20 cellular contexts compared by ENCODE assay signal in genomic region chr3:117252208-117252607, GRCh38.
DNase-seq lines count a peak whose midpoint lies in the region; ATAC-seq and TF ChIP-seq lines count a peak whose summit lies in the region.
"Had no signal": no experiment of that assay in that cellular context is flagged by ENCODE, and none has a peak within 500 bp of the region (broad histone marks: within the 10 kb centered on the region; RNA-seq: fewer than 3 reads in every experiment).

No MANE protein-coding gene starts in this region.

- H3K18ac ChIP-seq in trophoblast cell (ENCODE audit: low read length) = no peak overlapping the region

- TF ChIP-seq CTCF in epithelial cell of esophagus (IDR thresholded peaks at IDR 0.05; ENCODE audit: insufficient read depth, low read depth, low read length, missing control alignments) = no peak
- TF ChIP-seq CTCF in osteoblast (IDR thresholded peaks at IDR 0.05; ENCODE audit: extremely low read depth, low read depth, low read length) = no peak
- no peak for TF ChIP-seq CTCF in HFFc6 (IDR thresholded peaks at IDR 0.05)

- H3K9me3 Mint-ChIP-seq in HFFc6 = peaks cover 17% of the 10 kb centered on the region
- H3K9me3 Mint-ChIP-seq: endodermal cell had no signal

- H3K27me3 ChIP-seq in MG63 = no peaks in the 10 kb centered on the region
- H3K27me3 ChIP-seq in osteoblast (ENCODE audit: insufficient read depth, low read length) = no peaks in the 10 kb centered on the region
- H3K27me3 ChIP-seq in trophoblast cell (ENCODE audit: insufficient read depth, low read length) = no peaks in the 10 kb centered on the region
- H3K27me3 ChIP-seq in aorta (ENCODE audit: control insufficient read depth in 1 of 2, insufficient read depth in 2 of 2, low read length in 1 of 2) = no peaks in the 10 kb centered on the region
- H3K27me3 ChIP-seq: heart left ventricle had no signal

- H3K36me3 ChIP-seq in MG63 (no peaks in the 10 kb centered on the region), osteoblast (ENCODE audit: insufficient read depth, low read length) (no peaks in the 10 kb centered on the region), trophoblast cell (ENCODE audit: control insufficient read depth in 1 of 2, insufficient read depth in 2 of 2, low read length in 2 of 2) (no peaks in the 10 kb centered on the region), aorta (ENCODE audit: control insufficient read depth in 1 of 2, insufficient read depth in 2 of 2, low read length in 1 of 2) (no peaks in the 10 kb centered on the region)
- H3K36me3 ChIP-seq: heart left ventricle had no signal

- no peak overlapping the region for H2AK5ac ChIP-seq in trophoblast cell (ENCODE audit: low read length)

- no peak overlapping the region for H3K27ac Mint-ChIP-seq in HFFc6
- H3K27ac Mint-ChIP-seq: B cell, endodermal cell had no signal

- H2BK12ac ChIP-seq in trophoblast cell (ENCODE audit: low read length) = no peak overlapping the region

- no peak overlapping the region for H2AFZ ChIP-seq in osteoblast (ENCODE audit: low read length)
- H2AFZ ChIP-seq in trophoblast cell (ENCODE audit: insufficient read depth, low read length, poor library complexity) = no peak overlapping the region
- H2AFZ ChIP-seq: parathyroid adenoma had no signal

- H3K14ac ChIP-seq in trophoblast cell (ENCODE audit: low read length) = no peak overlapping the region

- no peak overlapping the region for H2BK120ac ChIP-seq in trophoblast cell (ENCODE audit: insufficient read depth, low read length, poor library complexity)

- H4K20me1 ChIP-seq in osteoblast (ENCODE audit: insufficient read depth, low read length) = no peaks in the 10 kb centered on the region

- H4K91ac ChIP-seq in trophoblast cell (ENCODE audit: low read depth, low read length) = no peak overlapping the region

- H4K12ac ChIP-seq in trophoblast cell (ENCODE audit: low read depth, low read length) = no peak overlapping the region

- H3K27ac ChIP-seq in osteoblast (ENCODE audit: low read depth, low read length) = no peak overlapping the region
- no peak overlapping the region for H3K27ac ChIP-seq in trophoblast cell (ENCODE audit: low read depth, low read length)
- no peak overlapping the region for H3K27ac ChIP-seq in aorta (ENCODE audit: low read depth in 1 of 2, low read length in 2 of 2)
- H3K27ac ChIP-seq: heart left ventricle, parathyroid adenoma, SK-N-MC had no signal

- no peak overlapping the region for H3K4ac ChIP-seq in trophoblast cell (ENCODE audit: low read depth, low read length)

- no peaks in the 10 kb centered on the region for H3K79me1 ChIP-seq in trophoblast cell (ENCODE audit: low read length)

- DNase-seq in MG63 = peak; percentile 42
- peak; percentile 82 for DNase-seq in epithelial cell of esophagus (ENCODE audit: low read depth)
- DNase-seq in osteoblast (ENCODE audit: insufficient read length, low spot score, missing footprints) = peak; percentile 10
- no peak for DNase-seq in trophoblast cell
- no peak for DNase-seq in activated CD4-positive, alpha-beta T cell treated with anti-CD3 and anti-CD28 coated beads, Interleukin-2, amount 50 U/mL, for 4 hours
- DNase-seq in HFFc6 = no peak
- no peak for DNase-seq in aorta
- DNase-seq: activated CD8-positive, alpha-beta memory T cell treated with anti-CD3 and anti-CD28 coated beads for 24 hours; activated gamma-delta T cell treated with Interleukin-2 at 50 U/mL for 16 hours; central memory CD4-positive, alpha-beta T cell; DND-41; endodermal cell; heart left ventricle; NCI-H1048; stimulated activated CD4-positive, alpha-beta T cell treated with anti-CD3 and anti-CD28 coated beads, Interleukin-12 subunit alpha, Interleukin-12 subunit beta, amount 100 ng/mL, for 4 hours had no signal

- H3K4me1 Mint-ChIP-seq in HFFc6 (ENCODE audit: low read depth) = no peaks in the 10 kb centered on the region
- H3K4me1 Mint-ChIP-seq: B cell, endodermal cell had no signal

- H4K8ac ChIP-seq in trophoblast cell (ENCODE audit: low read depth, low read length) = no peak overlapping the region

- H3K9ac ChIP-seq in trophoblast cell (ENCODE audit: low read length) = no peak overlapping the region
- H3K9ac ChIP-seq: parathyroid adenoma had no signal

- intact Hi-C loops in aorta (cut with DNase I) = no loop called here

- WGBS in trophoblast cell (ENCODE audit: extremely low coverage, insufficient coverage, insufficient read length) = no CpG with 5 or more reads among the region's 2 CpGs
- WGBS in aorta, 2 donors = 43 to 62% methylated on average over 2 of the region's 2 CpGs

- no peak overlapping the region for H3K4me3 Mint-ChIP-seq in HFFc6
- H3K4me3 Mint-ChIP-seq: B cell, endodermal cell had no signal

- no peaks in the 10 kb centered on the region for H3K4me1 ChIP-seq in osteoblast (ENCODE audit: insufficient read depth, low read length)
- H3K4me1 ChIP-seq in trophoblast cell (ENCODE audit: control insufficient read depth in 1 of 2, insufficient read depth in 2 of 2, low read length in 2 of 2) = no peaks in the 10 kb centered on the region
- H3K4me1 ChIP-seq in aorta (ENCODE audit: control insufficient read depth in 1 of 2, insufficient read depth in 2 of 2, low read length in 2 of 2) = no peaks in the 10 kb centered on the region
- H3K4me1 ChIP-seq: heart left ventricle, parathyroid adenoma had no signal

- H3K27me3 Mint-ChIP-seq in HFFc6 (ENCODE audit: insufficient read depth) = no peaks in the 10 kb centered on the region
- H3K27me3 Mint-ChIP-seq: B cell had no signal

- H3K36me3 Mint-ChIP-seq in HFFc6 (ENCODE audit: low read depth) = no peaks in the 10 kb centered on the region

- no peak overlapping the region for H2BK5ac ChIP-seq in trophoblast cell (ENCODE audit: low read depth, low read length, poor library complexity)

- ATAC-seq in GM18520 (IDR thresholded peaks at IDR 0.05; ENCODE audit: unreplicated experiment) (peak; percentile 56), aorta (ENCODE audit: low FRiP score) (no peak)
- ATAC-seq: heart left ventricle, HepG2 had no signal

- H3K9me3 ChIP-seq in MG63 = peaks cover 11% of the 10 kb centered on the region
- H3K9me3 ChIP-seq in osteoblast (ENCODE audit: low read depth, low read length) = no peaks in the 10 kb centered on the region
- H3K9me3 ChIP-seq in trophoblast cell (ENCODE audit: insufficient read depth, low read depth, low read length) = no peaks in the 10 kb centered on the region
- H3K9me3 ChIP-seq in aorta (ENCODE audit: control insufficient read depth, low read length) = no peaks in the 10 kb centered on the region
- H3K9me3 ChIP-seq: heart left ventricle had no signal

- H3K4me2 ChIP-seq in osteoblast (ENCODE audit: insufficient read depth, low read length) (no peak overlapping the region), trophoblast cell (ENCODE audit: low read length) (no peak overlapping the region)

- H3K23ac ChIP-seq in trophoblast cell (ENCODE audit: low read length) = no peak overlapping the region

- H3K4me3 ChIP-seq in MG63 (no peak overlapping the region), epithelial cell of esophagus (ENCODE audit: low read length) (no peak overlapping the region), osteoblast (ENCODE audit: insufficient read depth, low read length) (no peak overlapping the region), trophoblast cell (ENCODE audit: low read depth, low read length) (no peak overlapping the region), aorta (ENCODE audit: low read length in 2 of 2) (no peak overlapping the region)
- H3K4me3 ChIP-seq: heart left ventricle, SK-N-MC had no signal

- H3K79me2 ChIP-seq in osteoblast (ENCODE audit: insufficient read depth, low read length) (no peaks in the 10 kb centered on the region), trophoblast cell (ENCODE audit: control insufficient read depth, insufficient read depth, low read length, poor library complexity) (no peaks in the 10 kb centered on the region)
- H3K79me2 ChIP-seq: parathyroid adenoma had no signal

Comparison
In these comparisons a context has a peak if more than half of its experiments do, and no peak if none do; other contexts are left out.
1. DNase-seq: peak in MG63 (single experiment), epithelial cell of esophagus (single experiment) and osteoblast (single experiment); none in trophoblast cell (0 of 2), activated CD4-positive, alpha-beta T cell treated with anti-CD3 and anti-CD28 coated beads, Interleukin-2, amount 50 U/mL, for 4 hours (0 of 2), HFFc6 (single experiment) and aorta (0 of 2).